In genomic region chr9:33778700-33779351, GRCh38 we compare ENCODE assay signal across 8 cellular contexts. TPM values are rescaled to one million over a fixed set of nuclear protein-coding genes. Genes with fewer than 3 reads are reported as not detected.
DNase-seq lines count a peak whose midpoint lies in the region; ATAC-seq, FAIRE-seq and TF ChIP-seq lines count a peak whose summit lies in the region.

No MANE protein-coding gene starts in this region.

- in situ Hi-C loops in ACHN (cut with HindIII; ENCODE audit: low pct_ligation_motif_present, low pct_unique_long_range_greater_than_20kb, low sequenced_read_pairs), result no loop called here

- no peaks in the 10 kb centered on the region for H3K9me3 Mint-ChIP-seq in activated CD4-positive, alpha-beta memory T cell treated with anti-CD3 and anti-CD28 coated beads, Interleukin-2, amount 10 ng/mL, durations not matched to agents 7 days and 5 days

- no peak overlapping the region for H3K27ac ChIP-seq in thyroid gland

- peak; percentile 82 for FAIRE-seq in GM12892 (lab: Jason Lieb, UNC)

- peak; percentile 78 for ATAC-seq in HG03175 (IDR thresholded peaks at IDR 0.05; ENCODE audit: unreplicated experiment)

- CTCF ChIA-PET in activated CD4-positive, alpha-beta memory T cell treated with anti-CD3 and anti-CD28 coated beads, Interleukin-2, amount 10 ng/mL, durations not matched to agents 7 days and 5 days (lab: Charles Lee), result interaction anchor here (0.5 to 4.6 kb wide), 19 partner anchors 8 to 652 kb away, joined by 3 to 50 read pairs (median 4); no protein-coding TSS in a partner anchor

- H3K4me3 ChIP-seq in epithelial cell of esophagus (ENCODE audit: low read length) (no peak overlapping the region), thyroid gland (replicated peaks in 1 of 3) (no peak overlapping the region)

- H3K27ac Mint-ChIP-seq in activated CD4-positive, alpha-beta memory T cell treated with anti-CD3 and anti-CD28 coated beads, Interleukin-2, amount 10 ng/mL, durations not matched to agents 7 days and 5 days, result no peak overlapping the region

- no peaks in the 10 kb centered on the region for H3K4me1 Mint-ChIP-seq in activated CD4-positive, alpha-beta memory T cell treated with anti-CD3 and anti-CD28 coated beads, Interleukin-2, amount 10 ng/mL, durations not matched to agents 7 days and 5 days

- H3K36me3 ChIP-seq in thyroid gland, result no peaks in the 10 kb centered on the region

- H3K4me1 ChIP-seq in thyroid gland, result peaks cover 11 to 17% of the 10 kb centered on the region in 2 donors

- 15 to 17% methylated on average over 6 of the region's 6 CpGs for WGBS in thyroid gland, 2 donors

- H3K4me3 Mint-ChIP-seq in activated CD4-positive, alpha-beta memory T cell treated with anti-CD3 and anti-CD28 coated beads, Interleukin-2, amount 10 ng/mL, durations not matched to agents 7 days and 5 days, result no peak overlapping the region

- TF ChIP-seq POLR2A in GM12892 (IDR thresholded peaks at IDR 0.05; ENCODE audit: low read depth, low read length) (no peak), thyroid gland (IDR thresholded peaks at IDR 0.05) (no peak)

- intact Hi-C loops in thyroid gland (cut with DNase I), result no loop called here

- POLR2A ChIA-PET in activated CD4-positive, alpha-beta memory T cell treated with anti-CD3 and anti-CD28 coated beads, Interleukin-2, amount 10 ng/mL, durations not matched to agents 7 days and 5 days (lab: Charles Lee), result interaction anchor here (1.2 kb wide), 1 partner anchor 41 kb away, joined by 3 read pairs; no protein-coding TSS in a partner anchor

- H3K36me3 Mint-ChIP-seq in activated CD4-positive, alpha-beta memory T cell treated with anti-CD3 and anti-CD28 coated beads, Interleukin-2, amount 10 ng/mL, durations not matched to agents 7 days and 5 days (ENCODE audit: low read depth), result no peaks in the 10 kb centered on the region

- peaks cover 35% of the 10 kb centered on the region for H3K27me3 Mint-ChIP-seq in activated CD4-positive, alpha-beta memory T cell treated with anti-CD3 and anti-CD28 coated beads, Interleukin-2, amount 10 ng/mL, durations not matched to agents 7 days and 5 days

- TF ChIP-seq CTCF in epithelial cell of esophagus (IDR thresholded peaks at IDR 0.05; ENCODE audit: insufficient read depth, low read depth, low read length, missing control alignments) (peak; percentile 91), thyroid gland (IDR thresholded peaks at IDR 0.05) (peak; percentile 52 to 85 (median 60))

- DNase-seq in ACHN (peak; percentile 54), GM12892 (ENCODE audit: insufficient read length) (peak; percentile 30), NCI-H526 treated with DMSO at 0.1 percent for 48 hours (lab: John Stamatoyannopoulos, UW) (peak; percentile 68), epithelial cell of esophagus (ENCODE audit: low read depth) (peak; percentile 77), myocyte (ENCODE audit: low read depth) (peak; percentile 56), thyroid gland (peak; percentile 23 to 33)
- DNase-seq in activated CD4-positive, alpha-beta memory T cell treated with anti-CD3 and anti-CD28 coated beads, Interleukin-2, amount 10 ng/mL, durations not matched to agents 7 days and 5 days, result peak; percentile 54

- H3K27me3 ChIP-seq in thyroid gland, result no peaks in the 10 kb centered on the region

- H3K9me3 ChIP-seq in thyroid gland, result no peaks in the 10 kb centered on the region

RNA-seq across cellular contexts. Expression of gene PRSS3, which starts 16.5 kb away (rescaled TPM):
- polyA plus RNA-seq in GM12892 (2012; ENCODE audit: missing spikeins), result not detected
- total RNA-seq in activated CD4-positive, alpha-beta memory T cell treated with anti-CD3 and anti-CD28 coated beads, Interleukin-2, amount 10 ng/mL, durations not matched to agents 7 days and 5 days, result not detected
- total RNA-seq in myocyte (not detected in 2 replicates), thyroid gland (not detected)
- polyA plus RNA-seq in myocyte (2012), result not detected

RNA-seq across cellular contexts. Expression of gene UBE2R2, which starts 38.1 kb away (rescaled TPM):
- 27.2 TPM for polyA plus RNA-seq in GM12892 (2012; ENCODE audit: missing spikeins)
- total RNA-seq in activated CD4-positive, alpha-beta memory T cell treated with anti-CD3 and anti-CD28 coated beads, Interleukin-2, amount 10 ng/mL, durations not matched to agents 7 days and 5 days, result 10 to 100 TPM; 35.8 to 37.7 TPM
- 14.9 and 17.1 TPM in 2 replicates for total RNA-seq in myocyte
- 32.9 TPM for polyA plus RNA-seq in myocyte (2012)
- total RNA-seq in thyroid gland, result 10 to 100 TPM; 22.8 to 31.4 (median 25.8) TPM
